ENCODE assay signal across 1 cellular context in the genomic region with DNA sequence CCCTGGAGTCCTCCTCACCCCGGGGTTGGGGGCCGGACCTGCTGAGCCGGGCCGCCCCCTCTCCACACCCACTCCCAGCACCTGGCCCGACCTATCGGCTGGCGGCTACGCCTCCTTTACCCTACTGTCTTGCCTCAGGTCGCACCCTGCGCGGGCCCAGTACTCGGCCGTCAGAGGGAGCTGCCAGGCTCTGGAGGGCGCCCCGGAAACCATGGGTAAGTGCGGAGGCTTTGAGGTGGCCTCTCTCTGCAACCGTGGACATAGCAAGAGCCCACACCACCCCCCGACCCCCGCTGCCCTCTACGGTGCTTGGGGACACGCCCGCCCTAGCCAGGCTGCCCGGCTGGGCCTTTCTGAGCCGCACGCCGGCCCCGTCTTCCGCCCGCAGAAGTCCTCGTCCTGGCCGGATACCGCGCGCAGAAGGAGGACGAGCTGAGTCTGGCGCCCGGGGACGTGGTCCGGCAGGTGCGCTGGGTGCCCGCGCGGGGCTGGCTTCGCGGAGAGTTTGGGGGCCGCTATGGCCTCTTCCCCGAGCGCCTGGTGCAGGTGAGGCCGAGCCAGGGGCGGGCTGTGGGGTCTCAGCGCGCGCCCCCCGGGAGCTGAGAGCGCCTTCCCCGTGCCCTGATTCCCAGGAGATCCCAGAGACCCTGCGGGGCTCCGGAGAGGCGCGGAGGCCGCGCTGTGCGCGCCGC.
A peak's percentile ranks its signal among the peaks of the same experiment; 100 is the strongest.
TF ChIP-seq lines count a peak whose summit lies in the region.

SH3D21 (plus strand) TSS at position 159 of the 692 bp plus-strand sequence; CDS start at position 212, 53 bp downstream.

TF ChIP-seq in HepG2, 621 proteins besides CTCF, POLR2A, EP300 and RAD21 (continued from another document):
- TF ChIP-seq HMGXB3 (CRISPR knock-in tag; IDR thresholded peaks at IDR 0.05; ENCODE audit: borderline replicate concordance) (no peak), NFRKB (IDR thresholded peaks at IDR 0.05) (no peak), KDM5A (IDR thresholded peaks at IDR 0.05; ENCODE audit: borderline replicate concordance, low read length) (peak; percentile 56; the same call in 1 of the 2 replicates), DBP (CRISPR knock-in tag; IDR thresholded peaks at IDR 0.05; ENCODE audit: not compliant biosample characterization) (peak; percentile 67), PLRG1 (conservative IDR thresholded peaks at IDR 0.05) (no peak), NONO (IDR thresholded peaks at IDR 0.05) (no peak), NONO (CRISPR knock-in tag; conservative IDR thresholded peaks at IDR 0.05) (peak; percentile 63), ZBTB20 (CRISPR knock-in tag; IDR thresholded peaks at IDR 0.05; ENCODE audit: borderline replicate concordance, low read depth) (no peak), AKAP8 (CRISPR knock-in tag; IDR thresholded peaks at IDR 0.05) (no peak; the same call in 1 of the 2 replicates), ZNF274 (CRISPR knock-in tag; IDR thresholded peaks at IDR 0.05) (peak; percentile 59; the same call in 1 of the 2 replicates), MYC (CRISPR knock-in tag; IDR thresholded peaks at IDR 0.05; ENCODE audit: borderline replicate concordance) (peak; percentile 54; the same call in 1 of the 2 replicates), SP140L (CRISPR knock-in tag; IDR thresholded peaks at IDR 0.05; ENCODE audit: borderline replicate concordance) (no peak), TP53 (CRISPR knock-in tag; conservative IDR thresholded peaks at IDR 0.05) (no peak), GZF1 (CRISPR knock-in tag; IDR thresholded peaks at IDR 0.05) (0 out of 2 replicates have a peak, but pooled peaks have one; percentile 27), CSRNP2 (CRISPR knock-in tag; conservative IDR thresholded peaks at IDR 0.05; ENCODE audit: low read depth) (no peak), JUN (CRISPR knock-in tag; IDR thresholded peaks at IDR 0.05) (no peak), CBX5 (CRISPR knock-in tag; IDR thresholded peaks at IDR 0.05; ENCODE audit: borderline replicate concordance) (no peak), CBX2 (IDR thresholded peaks at IDR 0.05; ENCODE audit: low read depth, low read length) (no peak), CBX2 (CRISPR knock-in tag; IDR thresholded peaks at IDR 0.05; ENCODE audit: low read depth) (0 out of 2 replicates have a peak, but pooled peaks have one; percentile 65), ZNF605 (CRISPR knock-in tag; IDR thresholded peaks at IDR 0.05) (peak; percentile 57; the same call in 1 of the 2 replicates), ZNF740 (CRISPR knock-in tag; IDR thresholded peaks at IDR 0.05) (no peak), CENPX (CRISPR knock-in tag; IDR thresholded peaks at IDR 0.05) (no peak), LBX2 (CRISPR knock-in tag; IDR thresholded peaks at IDR 0.05; ENCODE audit: borderline replicate concordance) (peak; percentile 79), ZNF670 (CRISPR knock-in tag; IDR thresholded peaks at IDR 0.05; ENCODE audit: borderline replicate concordance) (peak; percentile 47; the same call in 1 of the 2 replicates), GATAD2A (CRISPR knock-in tag; IDR thresholded peaks at IDR 0.05) (peak; percentile 29; the same call in 1 of the 2 replicates), ZNF333 (CRISPR knock-in tag; IDR thresholded peaks at IDR 0.05; ENCODE audit: borderline replicate concordance) (no peak), ZNF747 (CRISPR knock-in tag; IDR thresholded peaks at IDR 0.05; ENCODE audit: borderline replicate concordance) (no peak; the same call in 1 of the 2 replicates), HDAC6 (IDR thresholded peaks at IDR 0.05; ENCODE audit: low read depth, low read length) (no peak), ZBTB21 (CRISPR knock-in tag; IDR thresholded peaks at IDR 0.05) (no peak), SSRP1 (CRISPR knock-in tag; IDR thresholded peaks at IDR 0.05) (no peak), ZNF296 (CRISPR knock-in tag; conservative IDR thresholded peaks at IDR 0.05) (no peak; the same call in 1 of the 2 replicates), CREM (IDR thresholded peaks at IDR 0.05) (no peak), CREM (CRISPR knock-in tag; IDR thresholded peaks at IDR 0.05) (no peak)
- TF ChIP-seq, protein P1, sequence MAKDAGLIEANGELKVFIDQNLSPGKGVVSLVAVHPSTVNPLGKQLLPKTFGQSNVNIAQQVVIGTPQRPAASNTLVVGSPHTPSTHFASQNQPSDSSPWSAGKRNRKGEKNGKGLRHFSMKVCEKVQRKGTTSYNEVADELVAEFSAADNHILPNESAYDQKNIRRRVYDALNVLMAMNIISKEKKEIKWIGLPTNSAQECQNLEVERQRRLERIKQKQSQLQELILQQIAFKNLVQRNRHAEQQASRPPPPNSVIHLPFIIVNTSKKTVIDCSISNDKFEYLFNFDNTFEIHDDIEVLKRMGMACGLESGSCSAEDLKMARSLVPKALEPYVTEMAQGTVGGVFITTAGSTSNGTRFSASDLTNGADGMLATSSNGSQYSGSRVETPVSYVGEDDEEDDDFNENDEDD (CRISPR knock-in tag; IDR thresholded peaks at IDR 0.05; ENCODE audit: borderline replicate concordance): no peak
- TF ChIP-seq, protein P2, sequence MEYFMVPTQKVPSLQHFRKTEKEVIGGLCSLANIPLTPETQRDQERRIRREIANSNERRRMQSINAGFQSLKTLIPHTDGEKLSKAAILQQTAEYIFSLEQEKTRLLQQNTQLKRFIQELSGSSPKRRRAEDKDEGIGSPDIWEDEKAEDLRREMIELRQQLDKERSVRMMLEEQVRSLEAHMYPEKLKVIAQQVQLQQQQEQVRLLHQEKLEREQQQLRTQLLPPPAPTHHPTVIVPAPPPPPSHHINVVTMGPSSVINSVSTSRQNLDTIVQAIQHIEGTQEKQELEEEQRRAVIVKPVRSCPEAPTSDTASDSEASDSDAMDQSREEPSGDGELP (IDR thresholded peaks at IDR 0.05; ENCODE audit: borderline replicate concordance, low read depth): peak; percentile 47; the same call in 1 of the 2 replicates
- TF ChIP-seq, protein P3, sequence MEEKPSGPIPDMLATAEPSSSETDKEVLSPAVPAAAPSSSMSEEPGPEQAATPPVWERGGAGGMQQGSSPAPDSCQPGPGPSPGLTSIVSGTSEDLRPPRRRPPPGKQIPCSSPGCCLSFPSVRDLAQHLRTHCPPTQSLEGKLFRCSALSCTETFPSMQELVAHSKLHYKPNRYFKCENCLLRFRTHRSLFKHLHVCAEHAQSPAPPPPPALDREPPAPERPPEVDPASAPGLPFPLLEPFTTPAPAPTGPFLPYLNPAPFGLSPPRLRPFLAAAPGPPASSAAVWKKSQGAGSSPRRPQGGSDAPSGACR (CRISPR knock-in tag; IDR thresholded peaks at IDR 0.05): no peak; the same call in 1 of the 2 replicates
- TF ChIP-seq, protein P4, sequence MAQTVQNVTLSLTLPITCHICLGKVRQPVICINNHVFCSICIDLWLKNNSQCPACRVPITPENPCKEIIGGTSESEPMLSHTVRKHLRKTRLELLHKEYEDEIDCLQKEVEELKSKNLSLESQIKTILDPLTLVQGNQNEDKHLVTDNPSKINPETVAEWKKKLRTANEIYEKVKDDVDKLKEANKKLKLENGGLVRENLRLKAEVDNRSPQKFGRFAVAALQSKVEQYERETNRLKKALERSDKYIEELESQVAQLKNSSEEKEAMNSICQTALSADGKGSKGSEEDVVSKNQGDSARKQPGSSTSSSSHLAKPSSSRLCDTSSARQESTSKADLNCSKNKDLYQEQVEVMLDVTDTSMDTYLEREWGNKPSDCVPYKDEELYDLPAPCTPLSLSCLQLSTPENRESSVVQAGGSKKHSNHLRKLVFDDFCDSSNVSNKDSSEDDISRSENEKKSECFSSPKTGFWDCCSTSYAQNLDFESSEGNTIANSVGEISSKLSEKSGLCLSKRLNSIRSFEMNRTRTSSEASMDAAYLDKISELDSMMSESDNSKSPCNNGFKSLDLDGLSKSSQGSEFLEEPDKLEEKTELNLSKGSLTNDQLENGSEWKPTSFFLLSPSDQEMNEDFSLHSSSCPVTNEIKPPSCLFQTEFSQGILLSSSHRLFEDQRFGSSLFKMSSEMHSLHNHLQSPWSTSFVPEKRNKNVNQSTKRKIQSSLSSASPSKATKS (CRISPR knock-in tag; IDR thresholded peaks at IDR 0.05): no peak
- TF ChIP-seq, protein P5, sequence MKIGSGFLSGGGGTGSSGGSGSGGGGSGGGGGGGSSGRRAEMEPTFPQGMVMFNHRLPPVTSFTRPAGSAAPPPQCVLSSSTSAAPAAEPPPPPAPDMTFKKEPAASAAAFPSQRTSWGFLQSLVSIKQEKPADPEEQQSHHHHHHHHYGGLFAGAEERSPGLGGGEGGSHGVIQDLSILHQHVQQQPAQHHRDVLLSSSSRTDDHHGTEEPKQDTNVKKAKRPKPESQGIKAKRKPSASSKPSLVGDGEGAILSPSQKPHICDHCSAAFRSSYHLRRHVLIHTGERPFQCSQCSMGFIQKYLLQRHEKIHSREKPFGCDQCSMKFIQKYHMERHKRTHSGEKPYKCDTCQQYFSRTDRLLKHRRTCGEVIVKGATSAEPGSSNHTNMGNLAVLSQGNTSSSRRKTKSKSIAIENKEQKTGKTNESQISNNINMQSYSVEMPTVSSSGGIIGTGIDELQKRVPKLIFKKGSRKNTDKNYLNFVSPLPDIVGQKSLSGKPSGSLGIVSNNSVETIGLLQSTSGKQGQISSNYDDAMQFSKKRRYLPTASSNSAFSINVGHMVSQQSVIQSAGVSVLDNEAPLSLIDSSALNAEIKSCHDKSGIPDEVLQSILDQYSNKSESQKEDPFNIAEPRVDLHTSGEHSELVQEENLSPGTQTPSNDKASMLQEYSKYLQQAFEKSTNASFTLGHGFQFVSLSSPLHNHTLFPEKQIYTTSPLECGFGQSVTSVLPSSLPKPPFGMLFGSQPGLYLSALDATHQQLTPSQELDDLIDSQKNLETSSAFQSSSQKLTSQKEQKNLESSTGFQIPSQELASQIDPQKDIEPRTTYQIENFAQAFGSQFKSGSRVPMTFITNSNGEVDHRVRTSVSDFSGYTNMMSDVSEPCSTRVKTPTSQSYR (CRISPR knock-in tag; IDR thresholded peaks at IDR 0.05; ENCODE audit: borderline replicate concordance): no peak
